In the genomic region with DNA sequence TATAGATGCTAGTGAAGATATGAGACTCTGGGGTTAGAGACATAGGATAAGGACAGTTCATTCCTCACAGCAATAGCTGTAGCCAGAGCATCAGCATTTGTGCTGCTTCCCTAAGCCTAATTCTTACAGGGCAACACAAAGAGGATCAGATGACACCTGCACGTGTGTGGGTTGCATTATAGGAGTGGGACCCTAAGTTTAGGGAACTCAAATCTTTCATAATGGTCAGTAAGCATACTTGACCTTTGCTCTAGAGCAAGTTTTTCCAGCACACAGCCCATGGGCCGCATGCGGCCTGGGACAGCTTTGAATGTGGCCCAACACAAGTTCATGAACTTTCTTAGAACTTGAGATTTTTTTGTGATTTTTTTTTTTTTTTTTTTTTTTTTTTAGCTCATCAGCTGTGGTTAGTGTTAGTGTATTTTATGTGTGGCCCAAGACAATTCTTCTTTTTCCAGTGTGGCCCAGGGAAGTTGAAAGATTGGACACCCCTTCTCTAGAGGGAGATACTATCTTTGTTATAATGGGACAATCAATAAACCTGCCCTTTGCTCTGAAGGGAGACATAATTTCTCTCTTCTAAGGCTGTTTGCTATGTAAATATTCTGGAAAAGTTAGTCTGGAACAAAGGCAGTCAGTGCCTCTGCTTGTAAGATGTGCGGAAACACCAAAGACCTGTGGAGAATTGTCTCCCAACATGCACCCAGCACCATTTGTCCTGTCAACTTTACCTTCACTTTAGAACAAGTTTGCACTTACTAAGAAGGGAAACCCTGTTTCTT, we compare ENCODE assay signal across 1 cellular context.
A peak's percentile ranks its signal among the peaks of the same experiment; 100 is the strongest.
TF ChIP-seq lines count a peak whose summit lies in the region.

No MANE protein-coding gene starts in this region.

TF ChIP-seq in HepG2, 621 proteins besides CTCF, POLR2A, EP300 and RAD21 (continued from another document and continues in another):
- 0 out of 2 replicates have a peak, but pooled peaks have one; percentile 16 for TF ChIP-seq THAP11 (CRISPR knock-in tag; IDR thresholded peaks at IDR 0.05)
- peak; percentile 91 for TF ChIP-seq ONECUT2 (CRISPR knock-in tag; IDR thresholded peaks at IDR 0.05)
- no peak for TF ChIP-seq CHD4 (IDR thresholded peaks at IDR 0.05; ENCODE audit: borderline replicate concordance, low read length)
- TF ChIP-seq HDAC2 (CRISPR knock-in tag; IDR thresholded peaks at IDR 0.05): peak; percentile 55; the same call in 1 of the 2 replicates
- TF ChIP-seq ZMYM4 (CRISPR knock-in tag; IDR thresholded peaks at IDR 0.05): peak; percentile 43; the same call in 1 of the 2 replicates
- 0 out of 2 replicates have a peak, but pooled peaks have one; percentile 16 for TF ChIP-seq POGZ (CRISPR knock-in tag; IDR thresholded peaks at IDR 0.05)
- TF ChIP-seq RXRB (CRISPR knock-in tag; IDR thresholded peaks at IDR 0.05; ENCODE audit: borderline replicate concordance): peak; percentile 72
- peak; percentile 83; the same call in 1 of the 2 replicates for TF ChIP-seq CREM (IDR thresholded peaks at IDR 0.05)
- no peak for TF ChIP-seq CREM (CRISPR knock-in tag; IDR thresholded peaks at IDR 0.05)
- TF ChIP-seq KDM1A (CRISPR knock-in tag; IDR thresholded peaks at IDR 0.05): no peak
- TF ChIP-seq RBFOX2 (IDR thresholded peaks at IDR 0.05; ENCODE audit: low read depth, low read length): no peak
- TF ChIP-seq KAT8 (CRISPR knock-in tag; IDR thresholded peaks at IDR 0.05): peak; percentile 38; the same call in 1 of the 2 replicates
- peak; percentile 48 for TF ChIP-seq PPARG (CRISPR knock-in tag; conservative IDR thresholded peaks at IDR 0.05)
- peak; percentile 68; the same call in 1 of the 2 replicates for TF ChIP-seq NCOR1 (IDR thresholded peaks at IDR 0.05; ENCODE audit: borderline replicate concordance, low read length)
- TF ChIP-seq, protein P1, sequence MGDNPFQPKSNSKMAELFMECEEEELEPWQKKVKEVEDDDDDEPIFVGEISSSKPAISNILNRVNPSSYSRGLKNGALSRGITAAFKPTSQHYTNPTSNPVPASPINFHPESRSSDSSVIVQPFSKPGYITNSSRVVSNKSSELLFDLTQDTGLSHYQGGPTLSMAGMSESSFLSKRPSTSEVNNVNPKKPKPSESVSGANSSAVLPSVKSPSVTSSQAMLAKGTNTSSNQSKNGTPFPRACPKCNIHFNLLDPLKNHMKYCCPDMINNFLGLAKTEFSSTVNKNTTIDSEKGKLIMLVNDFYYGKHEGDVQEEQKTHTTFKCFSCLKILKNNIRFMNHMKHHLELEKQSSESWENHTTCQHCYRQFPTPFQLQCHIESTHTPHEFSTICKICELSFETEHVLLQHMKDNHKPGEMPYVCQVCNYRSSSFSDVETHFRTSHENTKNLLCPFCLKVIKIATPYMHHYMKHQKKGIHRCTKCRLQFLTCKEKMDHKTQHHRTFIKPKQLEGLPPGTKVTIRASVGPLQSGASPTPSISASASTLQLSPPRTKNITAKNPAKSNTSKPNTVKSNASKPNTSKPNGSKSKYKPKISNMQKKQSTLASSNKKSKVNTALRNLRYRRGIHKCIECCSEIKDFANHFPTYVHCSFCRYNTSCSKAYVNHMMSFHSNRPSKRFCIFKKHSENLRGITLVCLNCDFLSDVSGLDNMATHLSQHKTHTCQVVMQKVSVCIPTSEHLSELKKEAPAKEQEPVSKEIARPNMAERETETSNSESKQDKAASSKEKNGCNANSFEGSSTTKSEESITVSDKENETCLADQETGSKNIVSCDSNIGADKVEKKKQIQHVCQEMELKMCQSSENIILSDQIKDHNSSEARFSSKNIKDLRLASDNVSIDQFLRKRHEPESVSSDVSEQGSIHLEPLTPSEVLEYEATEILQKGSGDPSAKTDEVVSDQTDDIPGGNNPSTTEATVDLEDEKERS (CRISPR knock-in tag; IDR thresholded peaks at IDR 0.05): no peak
- TF ChIP-seq HMG20A (CRISPR knock-in tag; IDR thresholded peaks at IDR 0.05; ENCODE audit: borderline replicate concordance): peak; percentile 38; the same call in 1 of the 2 replicates
- 0 out of 2 replicates have a peak, but pooled peaks have one; percentile 48 for TF ChIP-seq BCL6 (CRISPR knock-in tag; IDR thresholded peaks at IDR 0.05)
- TF ChIP-seq ZNF263 (CRISPR knock-in tag; IDR thresholded peaks at IDR 0.05): no peak
- peak; percentile 67 for TF ChIP-seq BHLHE40 (IDR thresholded peaks at IDR 0.05; ENCODE audit: low read length)
- 0 out of 2 replicates have a peak, but pooled peaks have one; percentile 12 for TF ChIP-seq ZNF12 (CRISPR knock-in tag; IDR thresholded peaks at IDR 0.05)
- no peak for TF ChIP-seq ZNF567 (CRISPR knock-in tag; IDR thresholded peaks at IDR 0.05; ENCODE audit: borderline replicate concordance)
- TF ChIP-seq ZNF644 (CRISPR knock-in tag; IDR thresholded peaks at IDR 0.05; ENCODE audit: low read depth): peak; percentile 58
- TF ChIP-seq, protein P2, sequence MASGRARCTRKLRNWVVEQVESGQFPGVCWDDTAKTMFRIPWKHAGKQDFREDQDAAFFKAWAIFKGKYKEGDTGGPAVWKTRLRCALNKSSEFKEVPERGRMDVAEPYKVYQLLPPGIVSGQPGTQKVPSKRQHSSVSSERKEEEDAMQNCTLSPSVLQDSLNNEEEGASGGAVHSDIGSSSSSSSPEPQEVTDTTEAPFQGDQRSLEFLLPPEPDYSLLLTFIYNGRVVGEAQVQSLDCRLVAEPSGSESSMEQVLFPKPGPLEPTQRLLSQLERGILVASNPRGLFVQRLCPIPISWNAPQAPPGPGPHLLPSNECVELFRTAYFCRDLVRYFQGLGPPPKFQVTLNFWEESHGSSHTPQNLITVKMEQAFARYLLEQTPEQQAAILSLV (CRISPR knock-in tag; IDR thresholded peaks at IDR 0.05; ENCODE audit: borderline replicate concordance): no peak
- TF ChIP-seq ASH2L (IDR thresholded peaks at IDR 0.05; ENCODE audit: insufficient read length, low read depth, low read length): peak; percentile 66
- no peak for TF ChIP-seq PAX8 (CRISPR knock-in tag; IDR thresholded peaks at IDR 0.05; ENCODE audit: borderline replicate concordance)
- no peak for TF ChIP-seq RORA (CRISPR knock-in tag; IDR thresholded peaks at IDR 0.05)
- TF ChIP-seq, protein P3, sequence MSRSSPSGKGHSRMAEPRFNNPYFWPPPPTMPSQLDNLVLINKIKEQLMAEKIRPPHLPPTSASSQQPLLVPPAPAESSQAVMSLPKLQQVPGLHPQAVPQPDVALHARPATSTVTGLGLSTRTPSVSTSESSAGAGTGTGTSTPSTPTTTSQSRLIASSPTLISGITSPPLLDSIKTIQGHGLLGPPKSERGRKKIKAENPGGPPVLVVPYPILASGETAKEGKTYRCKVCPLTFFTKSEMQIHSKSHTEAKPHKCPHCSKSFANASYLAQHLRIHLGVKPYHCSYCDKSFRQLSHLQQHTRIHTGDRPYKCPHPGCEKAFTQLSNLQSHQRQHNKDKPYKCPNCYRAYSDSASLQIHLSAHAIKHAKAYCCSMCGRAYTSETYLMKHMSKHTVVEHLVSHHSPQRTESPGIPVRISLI (CRISPR knock-in tag; IDR thresholded peaks at IDR 0.05; ENCODE audit: borderline replicate concordance): peak; percentile 70; the same call in 1 of the 2 replicates
- peak; percentile 71 for TF ChIP-seq ZNF317 (CRISPR knock-in tag; IDR thresholded peaks at IDR 0.05)
- peak; percentile 80 for TF ChIP-seq TCF7 (IDR thresholded peaks at IDR 0.05; ENCODE audit: low read depth)
- peak; percentile 51; the same call in 1 of the 2 replicates for TF ChIP-seq ARNTL (CRISPR knock-in tag; IDR thresholded peaks at IDR 0.05)
- peak; percentile 55; the same call in 1 of the 2 replicates for TF ChIP-seq MIXL1 (CRISPR knock-in tag; IDR thresholded peaks at IDR 0.05)
- peak; percentile 65 for TF ChIP-seq NCOA2 (CRISPR knock-in tag; IDR thresholded peaks at IDR 0.05)
- TF ChIP-seq, protein P4, sequence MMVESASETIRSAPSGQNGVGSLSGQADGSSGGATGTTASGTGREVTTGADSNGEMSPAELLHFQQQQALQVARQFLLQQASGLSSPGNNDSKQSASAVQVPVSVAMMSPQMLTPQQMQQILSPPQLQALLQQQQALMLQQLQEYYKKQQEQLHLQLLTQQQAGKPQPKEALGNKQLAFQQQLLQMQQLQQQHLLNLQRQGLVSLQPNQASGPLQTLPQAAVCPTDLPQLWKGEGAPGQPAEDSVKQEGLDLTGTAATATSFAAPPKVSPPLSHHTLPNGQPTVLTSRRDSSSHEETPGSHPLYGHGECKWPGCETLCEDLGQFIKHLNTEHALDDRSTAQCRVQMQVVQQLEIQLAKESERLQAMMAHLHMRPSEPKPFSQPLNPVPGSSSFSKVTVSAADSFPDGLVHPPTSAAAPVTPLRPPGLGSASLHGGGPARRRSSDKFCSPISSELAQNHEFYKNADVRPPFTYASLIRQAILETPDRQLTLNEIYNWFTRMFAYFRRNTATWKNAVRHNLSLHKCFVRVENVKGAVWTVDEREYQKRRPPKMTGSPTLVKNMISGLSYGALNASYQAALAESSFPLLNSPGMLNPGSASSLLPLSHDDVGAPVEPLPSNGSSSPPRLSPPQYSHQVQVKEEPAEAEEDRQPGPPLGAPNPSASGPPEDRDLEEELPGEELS (CRISPR knock-in tag; IDR thresholded peaks at IDR 0.05): peak; percentile 15; the same call in 1 of the 2 replicates
- TF ChIP-seq DR1 (CRISPR knock-in tag; IDR thresholded peaks at IDR 0.05): no peak
- peak; percentile 100 for TF ChIP-seq ZNF44 (CRISPR knock-in tag; IDR thresholded peaks at IDR 0.05)
- no peak for TF ChIP-seq ZNF841 (CRISPR knock-in tag; IDR thresholded peaks at IDR 0.05; ENCODE audit: borderline replicate concordance)
- peak; percentile 27; the same call in 1 of the 2 replicates for TF ChIP-seq TCF7L2 (IDR thresholded peaks at IDR 0.05; ENCODE audit: low read depth, low read length)
- no peak for TF ChIP-seq ZSCAN25 (CRISPR knock-in tag; IDR thresholded peaks at IDR 0.05)
- TF ChIP-seq SP5 (CRISPR knock-in tag; IDR thresholded peaks at IDR 0.05; ENCODE audit: borderline replicate concordance, low read depth): no peak
- TF ChIP-seq ZFX (CRISPR knock-in tag; IDR thresholded peaks at IDR 0.05; ENCODE audit: low read depth): no peak
- TF ChIP-seq, protein P5, sequence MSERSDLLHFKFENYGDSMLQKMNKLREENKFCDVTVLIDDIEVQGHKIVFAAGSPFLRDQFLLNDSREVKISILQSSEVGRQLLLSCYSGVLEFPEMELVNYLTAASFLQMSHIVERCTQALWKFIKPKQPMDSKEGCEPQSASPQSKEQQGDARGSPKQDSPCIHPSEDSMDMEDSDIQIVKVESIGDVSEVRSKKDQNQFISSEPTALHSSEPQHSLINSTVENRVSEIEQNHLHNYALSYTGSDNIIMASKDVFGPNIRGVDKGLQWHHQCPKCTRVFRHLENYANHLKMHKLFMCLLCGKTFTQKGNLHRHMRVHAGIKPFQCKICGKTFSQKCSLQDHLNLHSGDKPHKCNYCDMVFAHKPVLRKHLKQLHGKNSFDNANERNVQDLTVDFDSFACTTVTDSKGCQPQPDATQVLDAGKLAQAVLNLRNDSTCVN (CRISPR knock-in tag; IDR thresholded peaks at IDR 0.05; ENCODE audit: borderline replicate concordance): peak; percentile 96
- TF ChIP-seq, protein P6, sequence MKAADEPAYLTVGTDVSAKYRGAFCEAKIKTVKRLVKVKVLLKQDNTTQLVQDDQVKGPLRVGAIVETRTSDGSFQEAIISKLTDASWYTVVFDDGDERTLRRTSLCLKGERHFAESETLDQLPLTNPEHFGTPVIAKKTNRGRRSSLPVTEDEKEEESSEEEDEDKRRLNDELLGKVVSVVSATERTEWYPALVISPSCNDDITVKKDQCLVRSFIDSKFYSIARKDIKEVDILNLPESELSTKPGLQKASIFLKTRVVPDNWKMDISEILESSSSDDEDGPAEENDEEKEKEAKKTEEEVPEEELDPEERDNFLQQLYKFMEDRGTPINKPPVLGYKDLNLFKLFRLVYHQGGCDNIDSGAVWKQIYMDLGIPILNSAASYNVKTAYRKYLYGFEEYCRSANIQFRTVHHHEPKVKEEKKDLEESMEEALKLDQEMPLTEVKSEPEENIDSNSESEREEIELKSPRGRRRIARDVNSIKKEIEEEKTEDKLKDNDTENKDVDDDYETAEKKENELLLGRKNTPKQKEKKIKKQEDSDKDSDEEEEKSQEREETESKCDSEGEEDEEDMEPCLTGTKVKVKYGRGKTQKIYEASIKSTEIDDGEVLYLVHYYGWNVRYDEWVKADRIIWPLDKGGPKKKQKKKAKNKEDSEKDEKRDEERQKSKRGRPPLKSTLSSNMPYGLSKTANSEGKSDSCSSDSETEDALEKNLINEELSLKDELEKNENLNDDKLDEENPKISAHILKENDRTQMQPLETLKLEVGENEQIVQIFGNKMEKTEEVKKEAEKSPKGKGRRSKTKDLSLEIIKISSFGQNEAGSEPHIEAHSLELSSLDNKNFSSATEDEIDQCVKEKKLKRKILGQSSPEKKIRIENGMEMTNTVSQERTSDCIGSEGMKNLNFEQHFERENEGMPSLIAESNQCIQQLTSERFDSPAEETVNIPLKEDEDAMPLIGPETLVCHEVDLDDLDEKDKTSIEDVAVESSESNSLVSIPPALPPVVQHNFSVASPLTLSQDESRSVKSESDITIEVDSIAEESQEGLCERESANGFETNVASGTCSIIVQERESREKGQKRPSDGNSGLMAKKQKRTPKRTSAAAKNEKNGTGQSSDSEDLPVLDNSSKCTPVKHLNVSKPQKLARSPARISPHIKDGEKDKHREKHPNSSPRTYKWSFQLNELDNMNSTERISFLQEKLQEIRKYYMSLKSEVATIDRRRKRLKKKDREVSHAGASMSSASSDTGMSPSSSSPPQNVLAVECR (CRISPR knock-in tag; IDR thresholded peaks at IDR 0.05; ENCODE audit: borderline replicate concordance): peak; percentile 22; the same call in 1 of the 2 replicates
- TF ChIP-seq RXRA (CRISPR knock-in tag; IDR thresholded peaks at IDR 0.05): peak; percentile 23; the same call in 1 of the 2 replicates
- TF ChIP-seq HNF4G (IDR thresholded peaks at IDR 0.05; ENCODE audit: borderline replicate concordance, low read depth, low read length): 0 out of 2 replicates have a peak, but pooled peaks have one; percentile 24
- no peak for TF ChIP-seq HNF4G (CRISPR knock-in tag; IDR thresholded peaks at IDR 0.05; ENCODE audit: borderline replicate concordance, low read depth)
- TF ChIP-seq ZBTB42 (CRISPR knock-in tag; IDR thresholded peaks at IDR 0.05): no peak
- TF ChIP-seq SKI (IDR thresholded peaks at IDR 0.05; ENCODE audit: partially characterized antibody): peak; percentile 14
- TF ChIP-seq RARA (CRISPR knock-in tag; IDR thresholded peaks at IDR 0.05): peak; percentile 48
- TF ChIP-seq FOXA3 (CRISPR knock-in tag; IDR thresholded peaks at IDR 0.05): peak; percentile 55; the same call in 1 of the 2 replicates
- no peak for TF ChIP-seq TEAD2 (CRISPR knock-in tag; IDR thresholded peaks at IDR 0.05)
- TF ChIP-seq, protein P7, sequence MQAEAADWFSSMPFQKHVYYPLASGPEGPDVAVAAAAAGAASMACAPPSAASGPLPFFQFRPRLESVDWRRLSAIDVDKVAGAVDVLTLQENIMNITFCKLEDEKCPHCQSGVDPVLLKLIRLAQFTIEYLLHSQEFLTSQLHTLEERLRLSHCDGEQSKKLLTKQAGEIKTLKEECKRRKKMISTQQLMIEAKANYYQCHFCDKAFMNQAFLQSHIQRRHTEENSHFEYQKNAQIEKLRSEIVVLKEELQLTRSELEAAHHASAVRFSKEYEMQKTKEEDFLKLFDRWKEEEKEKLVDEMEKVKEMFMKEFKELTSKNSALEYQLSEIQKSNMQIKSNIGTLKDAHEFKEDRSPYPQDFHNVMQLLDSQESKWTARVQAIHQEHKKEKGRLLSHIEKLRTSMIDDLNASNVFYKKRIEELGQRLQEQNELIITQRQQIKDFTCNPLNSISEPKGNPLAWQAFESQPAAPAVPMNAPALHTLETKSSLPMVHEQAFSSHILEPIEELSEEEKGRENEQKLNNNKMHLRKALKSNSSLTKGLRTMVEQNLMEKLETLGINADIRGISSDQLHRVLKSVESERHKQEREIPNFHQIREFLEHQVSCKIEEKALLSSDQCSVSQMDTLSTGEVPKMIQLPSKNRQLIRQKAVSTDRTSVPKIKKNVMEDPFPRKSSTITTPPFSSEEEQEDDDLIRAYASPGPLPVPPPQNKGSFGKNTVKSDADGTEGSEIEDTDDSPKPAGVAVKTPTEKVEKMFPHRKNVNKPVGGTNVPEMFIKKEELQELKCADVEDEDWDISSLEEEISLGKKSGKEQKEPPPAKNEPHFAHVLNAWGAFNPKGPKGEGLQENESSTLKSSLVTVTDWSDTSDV (CRISPR knock-in tag; IDR thresholded peaks at IDR 0.05): no peak
